ENCODE assay signal across 9 cellular contexts in genomic region chr4:22389240-22389871, GRCh38.
A peak's percentile ranks its signal among the peaks of the same experiment; 100 is the strongest.
DNase-seq lines count a peak whose midpoint lies in the region; ATAC-seq, FAIRE-seq and TF ChIP-seq lines count a peak whose summit lies in the region.
"Had no signal": no experiment of that assay in that cellular context is flagged by ENCODE, and none has a peak within 500 bp of the region (broad histone marks: within the 10 kb centered on the region; RNA-seq: fewer than 3 reads in every experiment).

No MANE protein-coding gene starts in this region.

- no peak overlapping the region for H3K4me3 Mint-ChIP-seq in activated naive CD8-positive, alpha-beta T cell treated with anti-CD3 and anti-CD28 coated beads, Interleukin-2, amount 10 ng/mL, durations not matched to agents 7 days and 5 days

- H3K9me3 Mint-ChIP-seq in activated naive CD8-positive, alpha-beta T cell treated with anti-CD3 and anti-CD28 coated beads, Interleukin-2, amount 10 ng/mL, durations not matched to agents 7 days and 5 days, result no peaks in the 10 kb centered on the region

- DNase-seq in AG20443 (ENCODE audit: low spot score) (peak; percentile 68), GM18507 (ENCODE audit: extremely low spot score, insufficient read length, low read depth) (no peak), NCI-H774 (lab: John Stamatoyannopoulos, UW) (peak; percentile 65), heart left ventricle (peak in 4 of 5 donors; percentile 13 to 39 (median 28)), psoas muscle (peak in 1 of 2 donors; percentile 50)
- DNase-seq in activated naive CD8-positive, alpha-beta T cell treated with anti-CD3 and anti-CD28 coated beads, Interleukin-2, amount 10 ng/mL, durations not matched to agents 7 days and 5 days, result peak; percentile 33

- no peaks in the 10 kb centered on the region for H3K36me3 Mint-ChIP-seq in activated naive CD8-positive, alpha-beta T cell treated with anti-CD3 and anti-CD28 coated beads, Interleukin-2, amount 10 ng/mL, durations not matched to agents 7 days and 5 days

- intact Hi-C loops in heart left ventricle (cut with DNase I) (loop anchor here in 8 of 10 donors (1.0 to 10.0 kb wide), 4 partner anchors 255 to 601 kb away; no protein-coding TSS in a partner anchor), psoas muscle (cut with DNase I) (loop anchor here in 1 of 2 donors (5.0 kb wide), 1 partner anchor 602 kb away; no protein-coding TSS in a partner anchor)

- H3K4me1 Mint-ChIP-seq in activated naive CD8-positive, alpha-beta T cell treated with anti-CD3 and anti-CD28 coated beads, Interleukin-2, amount 10 ng/mL, durations not matched to agents 7 days and 5 days, result no peaks in the 10 kb centered on the region

- no peaks in the 10 kb centered on the region for H3K27me3 Mint-ChIP-seq in activated naive CD8-positive, alpha-beta T cell treated with anti-CD3 and anti-CD28 coated beads, Interleukin-2, amount 10 ng/mL, durations not matched to agents 7 days and 5 days

- POLR2A ChIA-PET in activated naive CD8-positive, alpha-beta T cell treated with anti-CD3 and anti-CD28 coated beads, Interleukin-2, amount 10 ng/mL, durations not matched to agents 7 days and 5 days (lab: Charles Lee), result no interaction called here

- FAIRE-seq in GM18507 (lab: Jason Lieb, UNC), result peak; percentile 78

- no peak overlapping the region for H3K4me3 ChIP-seq in heart left ventricle
- H3K4me3 ChIP-seq in psoas muscle, result no peak overlapping the region

- TF ChIP-seq POLR2A in heart left ventricle (IDR thresholded peaks at IDR 0.05), result no peak

- 35 to 40% (median 38%) methylated on average over 3 of the region's 3 CpGs for WGBS in heart left ventricle, 4 donors
- 37 to 47% (median 39%) methylated on average over 3 of the region's 3 CpGs for WGBS in psoas muscle, 3 donors

- ATAC-seq in HG03354 (IDR thresholded peaks at IDR 0.05; ENCODE audit: poor library complexity, severe bottlenecking, unreplicated experiment), result peak; percentile 92
- ATAC-seq in activated naive CD8-positive, alpha-beta T cell treated with anti-CD3 and anti-CD28 coated beads, Interleukin-2, amount 10 ng/mL, durations not matched to agents 7 days and 5 days (ENCODE audit: low read depth), result peak; percentile 50
- peak in 3 of 4 donors; percentile 45 to 58 (median 56) for ATAC-seq in heart left ventricle
- peak in 3 of 4 donors; percentile 58 to 64 (median 63) for ATAC-seq in psoas muscle
- no peak for ATAC-seq in GM21381 (IDR thresholded peaks at IDR 0.05; ENCODE audit: unreplicated experiment)

- TF ChIP-seq CTCF in heart left ventricle (IDR thresholded peaks at IDR 0.05), result peak; percentile 52 to 81 (median 70)
- peak; percentile 69 for TF ChIP-seq CTCF in psoas muscle (IDR thresholded peaks at IDR 0.05)

- H3K27ac ChIP-seq in heart left ventricle (no peak overlapping the region), psoas muscle (no peak overlapping the region)
- H3K27ac ChIP-seq: neutrophil had no signal

- H3K4me1 ChIP-seq in heart left ventricle, result no peaks in the 10 kb centered on the region
- peaks cover 14% of the 10 kb centered on the region for H3K4me1 ChIP-seq in psoas muscle

- H3K27me3 ChIP-seq in heart left ventricle, result no peaks in the 10 kb centered on the region
- H3K27me3 ChIP-seq in psoas muscle (ENCODE audit: insufficient read depth in 3 of 3, low read length in 2 of 3), result no peaks in the 10 kb centered on the region
- H3K27me3 ChIP-seq: neutrophil had no signal

- H3K9me3 ChIP-seq in heart left ventricle (no peaks in the 10 kb centered on the region), psoas muscle (no peaks in the 10 kb centered on the region)
- H3K9me3 ChIP-seq: neutrophil had no signal

- no peak overlapping the region for H3K27ac Mint-ChIP-seq in activated naive CD8-positive, alpha-beta T cell treated with anti-CD3 and anti-CD28 coated beads, Interleukin-2, amount 10 ng/mL, durations not matched to agents 7 days and 5 days

- H3K36me3 ChIP-seq in heart left ventricle, result peaks cover 0 to 33% (median 0%) of the 10 kb centered on the region in 9 donors
- peaks cover 0 to 20% of the 10 kb centered on the region in 2 donors for H3K36me3 ChIP-seq in psoas muscle (ENCODE audit: insufficient read depth in 1 of 2, low read depth in 1 of 2)
- H3K36me3 ChIP-seq: neutrophil had no signal
